In genomic region chr12:28955921-28956320, GRCh38 we compare ENCODE assay signal across 16 cellular contexts.
DNase-seq lines count a peak whose midpoint lies in the region; ATAC-seq and TF ChIP-seq lines count a peak whose summit lies in the region.
"Had no signal": no experiment of that assay in that cellular context is flagged by ENCODE, and none has a peak within 500 bp of the region (broad histone marks: within the 10 kb centered on the region; RNA-seq: fewer than 3 reads in every experiment).

No MANE protein-coding gene starts in this region.

- intact Hi-C loops in PC-3 (cut with micrococcal nuclease): no loop called here
- intact Hi-C loops in left lung (cut with DNase I): no loop called here
- intact Hi-C loops in body of pancreas (cut with DNase I): no loop called here

- POLR2A ChIA-PET in PC-3 (lab: Charles Lee; ENCODE audit: unreplicated experiment): interaction anchor here (0.6 kb wide), 1 partner anchor 931 kb away, joined by 6 read pairs; no protein-coding TSS in a partner anchor

- H3K36me3 ChIP-seq in GM23248 (ENCODE audit: low read depth) (no peaks in the 10 kb centered on the region), Loucy (ENCODE audit: insufficient read depth, low read length) (no peaks in the 10 kb centered on the region), PC-3 (ENCODE audit: low read depth, low read length) (no peaks in the 10 kb centered on the region), left lung (no peaks in the 10 kb centered on the region), body of pancreas (replicated peaks in 1 of 2; ENCODE audit: insufficient read depth in 1 of 2, low read depth in 2 of 2) (no peaks in the 10 kb centered on the region)

- H3K4me1 ChIP-seq in GM23248 (ENCODE audit: insufficient read depth) (peaks cover 41% of the 10 kb centered on the region), Loucy (ENCODE audit: insufficient read depth, low read length, poor library complexity, severe bottlenecking) (peaks cover 5% of the 10 kb centered on the region), PC-3 (ENCODE audit: insufficient read depth, low read length) (peaks cover 12% of the 10 kb centered on the region), left lung (no peaks in the 10 kb centered on the region), body of pancreas (no peaks in the 10 kb centered on the region)

- peaks cover 21% of the 10 kb centered on the region for H3F3A ChIP-seq in GM23248 (ENCODE audit: insufficient read depth)
- no peaks in the 10 kb centered on the region for H3F3A ChIP-seq in Loucy (ENCODE audit: low read depth)
- no peaks in the 10 kb centered on the region for H3F3A ChIP-seq in PC-3 (ENCODE audit: low read length, unreplicated experiment)

- H3K9me2 ChIP-seq in GM23248 (ENCODE audit: insufficient read depth): no peaks in the 10 kb centered on the region
- no peaks in the 10 kb centered on the region for H3K9me2 ChIP-seq in Loucy (replicated peaks; ENCODE audit: low read depth, low read length)
- 0 out of 2 replicates have a peak, but pooled peaks cover 3% of the 10 kb centered on the region for H3K9me2 ChIP-seq in PC-3 (replicated peaks; ENCODE audit: low read length)

- H3K9ac ChIP-seq in GM23248 (no peak overlapping the region), Loucy (ENCODE audit: low read depth, low read length, poor library complexity, severe bottlenecking) (no peak overlapping the region), PC-3 (ENCODE audit: low read length) (no peak overlapping the region)

- no peak for TF ChIP-seq CTCF in Loucy (conservative IDR thresholded peaks at IDR 0.05; ENCODE audit: low read length)
- no peak for TF ChIP-seq CTCF in PC-3 (conservative IDR thresholded peaks at IDR 0.05; ENCODE audit: low read depth, low read length)
- no peak for TF ChIP-seq CTCF in left lung (IDR thresholded peaks at IDR 0.05)
- TF ChIP-seq CTCF in body of pancreas (IDR thresholded peaks at IDR 0.05): no peak

- H4K20me1 ChIP-seq in GM23248 (ENCODE audit: insufficient read depth): no peaks in the 10 kb centered on the region
- H4K20me1 ChIP-seq in Loucy (ENCODE audit: insufficient read depth, low read length, poor library complexity, severe bottlenecking): no peaks in the 10 kb centered on the region
- H4K20me1 ChIP-seq in PC-3 (ENCODE audit: low read length): no peaks in the 10 kb centered on the region

- ATAC-seq in PC-3: no peak
- ATAC-seq in left lung: peak; percentile 68
- no peak for ATAC-seq in body of pancreas
- ATAC-seq: GM12878, HepG2 had no signal

- DNase-seq in GM23248 (peak; percentile 23), PC-3 (peak; percentile 35), left lung (no peak), body of pancreas (no peak), NAMALWA (ENCODE audit: low spot score) (no peak), NCI-H1105 treated with DMSO at 0.1 percent for 48 hours (lab: John Stamatoyannopoulos, UW) (no peak), NCI-H69 (lab: John Stamatoyannopoulos, UW) (no peak)
- DNase-seq: C1 segment of cervical spinal cord; Calu3; CD4-positive, alpha-beta T cell; DMS 273 treated with DMSO at 0.1 percent for 48 hours; GOT3; H9 had no signal

- H3K9me3 ChIP-seq in GM23248 (ENCODE audit: low read depth) (no peaks in the 10 kb centered on the region), Loucy (ENCODE audit: insufficient read depth, low read depth, low read length) (no peaks in the 10 kb centered on the region), PC-3 (ENCODE audit: low read length) (no peaks in the 10 kb centered on the region), left lung (no peaks in the 10 kb centered on the region), body of pancreas (no peaks in the 10 kb centered on the region)

- H3K4me2 ChIP-seq in GM23248 (ENCODE audit: unreplicated experiment) (peak overlapping the region; percentile 16), Loucy (ENCODE audit: low read depth, low read length, poor library complexity, severe bottlenecking) (no peak overlapping the region), PC-3 (ENCODE audit: low read length) (no peak overlapping the region)

- H3K27ac ChIP-seq in GM23248 (no peak overlapping the region), PC-3 (ENCODE audit: low read length) (no peak overlapping the region), left lung (no peak overlapping the region), body of pancreas (no peak overlapping the region)

- no peak overlapping the region for H3K4me3 ChIP-seq in GM23248
- no peak overlapping the region for H3K4me3 ChIP-seq in Loucy (ENCODE audit: low read length, poor library complexity, severe bottlenecking)
- no peak overlapping the region for H3K4me3 ChIP-seq in PC-3 (ENCODE audit: low read length)
- H3K4me3 ChIP-seq in left lung: no peak overlapping the region
- no peak overlapping the region for H3K4me3 ChIP-seq in body of pancreas
- H3K4me3 ChIP-seq: GM12878 had no signal

- no TSS peak for BruUV-seq in PC-3 (replicated peaks; lab: Mats Ljungman, UMichigan)

- H3K79me2 ChIP-seq in GM23248 (ENCODE audit: insufficient read depth): no peaks in the 10 kb centered on the region
- no peaks in the 10 kb centered on the region for H3K79me2 ChIP-seq in Loucy (ENCODE audit: insufficient read depth, low read length)
- no peaks in the 10 kb centered on the region for H3K79me2 ChIP-seq in PC-3 (ENCODE audit: low read length)

- CTCF ChIA-PET in PC-3 (lab: Charles Lee): no interaction called here

- no peak for TF ChIP-seq POLR2A in body of pancreas (IDR thresholded peaks at IDR 0.05)

- H2AFZ ChIP-seq in GM23248 (no peak overlapping the region), Loucy (ENCODE audit: low read length) (peak overlapping the region; percentile 13; the same call in 1 of the 2 replicates), PC-3 (ENCODE audit: low read length) (no peak overlapping the region)

- H3K27me3 ChIP-seq in GM23248 (replicated peaks; ENCODE audit: insufficient read depth) (no peaks in the 10 kb centered on the region), Loucy (ENCODE audit: insufficient read depth, low read length, poor library complexity, severe bottlenecking) (no peaks in the 10 kb centered on the region), PC-3 (ENCODE audit: low read length) (no peaks in the 10 kb centered on the region), left lung (no peaks in the 10 kb centered on the region), body of pancreas (no peaks in the 10 kb centered on the region)

- in situ Hi-C loops in GM23248 (cut with MboI): no loop called here

Comparison
In these comparisons a context has a peak if more than half of its experiments do, and no peak if none do; other contexts are left out.
1. DNase-seq: peak in GM23248 (single experiment) and PC-3 (single experiment); none in left lung (0 of 2), body of pancreas (0 of 4), NAMALWA (single experiment), NCI-H1105 treated with DMSO at 0.1 percent for 48 hours (single experiment) and NCI-H69 (single experiment).